10 cellular contexts compared by ENCODE assay signal in genomic region chr13:80399340-80400163, GRCh38. TPM values are rescaled to one million over a fixed set of nuclear protein-coding genes. Genes with fewer than 3 reads are reported as not detected.
DNase-seq lines count a peak whose midpoint lies in the region; ATAC-seq, FAIRE-seq and TF ChIP-seq lines count a peak whose summit lies in the region.
"Had no signal": no experiment of that assay in that cellular context is flagged by ENCODE, and none has a peak within 500 bp of the region (broad histone marks: within the 10 kb centered on the region; RNA-seq: fewer than 3 reads in every experiment).

No MANE protein-coding gene starts in this region.

- H3K9me3 Mint-ChIP-seq in Calu3 (ENCODE audit: low read depth, unreplicated experiment): peaks cover 3% of the 10 kb centered on the region

- H3K36me3 Mint-ChIP-seq in Calu3 (ENCODE audit: insufficient read depth, unreplicated experiment): no peaks in the 10 kb centered on the region

- no peak overlapping the region for H2BK5ac ChIP-seq in mesendoderm (ENCODE audit: low read length)

- in situ Hi-C loops in GM13976 (cut with MboI; ENCODE audit: low sequenced_read_pairs, unreplicated experiment): no loop called here

- DNase-seq in Calu3: peak; percentile 13
- DNase-seq in NOMO-1 treated with dmso at 0.1 percent for 144 hours (lab: John Stamatoyannopoulos, UW; ENCODE audit: unreplicated experiment): peak; percentile 36
- peak; percentile 46 to 69 for DNase-seq in foreskin keratinocyte
- DNase-seq in GM13976 (ENCODE audit: low spot score): no peak
- no peak for DNase-seq in mesendoderm
- DNase-seq in H54 (ENCODE audit: insufficient read length, low spot score): no peak
- no peak for DNase-seq in kidney
- DNase-seq: activated CD4-positive, CD25-positive, alpha-beta regulatory T cell treated with anti-CD3 and anti-CD28 coated beads, Interleukin-2, amount 50 U/mL, for 72 hours; tibial artery had no signal

- TF ChIP-seq POLR2A in H54 (IDR thresholded peaks at IDR 0.05; ENCODE audit: low read depth, low read length): no peak

- no peaks in the 10 kb centered on the region for H3K27me3 Mint-ChIP-seq in Calu3 (ENCODE audit: unreplicated experiment)

- H3K9me3 ChIP-seq in kidney (ENCODE audit: control insufficient read depth in 1 of 2, low read length in 2 of 2): no peaks in the 10 kb centered on the region

- H3K4me2 ChIP-seq in mesendoderm (ENCODE audit: low read length): no peak overlapping the region

- no peak overlapping the region for H4K5ac ChIP-seq in mesendoderm (ENCODE audit: low read length)

- FAIRE-seq in H54 (lab: Jason Lieb, UNC) (no peak), kidney (lab: Jason Lieb, UNC) (no peak)

- intact Hi-C loops in Calu3 (cut with micrococcal nuclease; ENCODE audit: unreplicated experiment) (no loop called here), kidney (cut with DNase I) (no loop called here)

- no peak overlapping the region for H3K56ac ChIP-seq in mesendoderm (ENCODE audit: low read length)

- H2BK120ac ChIP-seq in mesendoderm (ENCODE audit: low read depth, low read length): no peak overlapping the region

- H3K23ac ChIP-seq in mesendoderm (ENCODE audit: low read length): no peak overlapping the region

- no peaks in the 10 kb centered on the region for H3K79me1 ChIP-seq in mesendoderm (ENCODE audit: low read length)

- H3K27me3 ChIP-seq in foreskin keratinocyte: peaks cover 4% of the 10 kb centered on the region
- H3K27me3 ChIP-seq in mesendoderm (ENCODE audit: insufficient read depth, low read length, poor library complexity): no peaks in the 10 kb centered on the region
- H3K27me3 ChIP-seq: tibial artery had no signal

- no peaks in the 10 kb centered on the region for H3K4me1 ChIP-seq in foreskin keratinocyte
- no peaks in the 10 kb centered on the region for H3K4me1 ChIP-seq in mesendoderm (ENCODE audit: control insufficient read depth, low read depth, low read length)
- no peaks in the 10 kb centered on the region for H3K4me1 ChIP-seq in kidney (ENCODE audit: control insufficient read depth in 1 of 2, insufficient read depth in 1 of 2, low read depth in 1 of 2, low read length in 2 of 2)
- H3K4me1 ChIP-seq: tibial artery had no signal

- WGBS in mesendoderm (ENCODE audit: extremely low coverage, insufficient coverage, low lambda C conversion rate): no CpG with 5 or more reads among the region's 13 CpGs

- H3K4me1 Mint-ChIP-seq in Calu3 (ENCODE audit: low read depth, unreplicated experiment): no peaks in the 10 kb centered on the region

- H3K18ac ChIP-seq in mesendoderm (ENCODE audit: low read length): no peak overlapping the region

- H3K27ac Mint-ChIP-seq in Calu3 (ENCODE audit: unreplicated experiment): no peak overlapping the region

- CTCF ChIA-PET in Calu3 (lab: Charles Lee): interaction anchor here (0.7 kb wide), 1 partner anchor 16 kb away, joined by 6 read pairs; no protein-coding TSS in a partner anchor

- H3K79me2 ChIP-seq in mesendoderm (ENCODE audit: control insufficient read depth, insufficient read depth, low read length): no peaks in the 10 kb centered on the region

- H3K27ac ChIP-seq in foreskin keratinocyte (no peak overlapping the region), mesendoderm (ENCODE audit: low read depth, low read length) (no peak overlapping the region), kidney (ENCODE audit: low read depth in 2 of 2, low read length in 2 of 2) (no peak overlapping the region)
- H3K27ac ChIP-seq: tibial artery had no signal

- no TSS peak for BruUV-seq in Calu3 (replicated peaks; lab: Mats Ljungman, UMichigan)

- no peak overlapping the region for H3K4me3 Mint-ChIP-seq in Calu3 (ENCODE audit: low read depth, unreplicated experiment)

- H2AK5ac ChIP-seq in mesendoderm (ENCODE audit: low read length): no peak overlapping the region

- TF ChIP-seq CTCF in Calu3 (IDR thresholded peaks at IDR 0.05; ENCODE audit: unreplicated experiment): no peak
- TF ChIP-seq CTCF in foreskin keratinocyte (conservative IDR thresholded peaks at IDR 0.05): no peak
- TF ChIP-seq CTCF in GM13976 (IDR thresholded peaks at IDR 0.05; ENCODE audit: borderline replicate concordance, control extremely low read depth, extremely low read depth, insufficient read depth, missing control alignments): no peak
- TF ChIP-seq CTCF in kidney (IDR thresholded peaks at IDR 0.05; ENCODE audit: borderline replicate concordance, extremely low read depth, insufficient read depth): no peak

- H3K36me3 ChIP-seq in mesendoderm (ENCODE audit: control insufficient read depth, insufficient read depth, low read length): no peaks in the 10 kb centered on the region
- H3K36me3 ChIP-seq in kidney (ENCODE audit: control insufficient read depth in 1 of 2, insufficient read depth in 2 of 2, low read length in 2 of 2): no peaks in the 10 kb centered on the region
- H3K36me3 ChIP-seq: tibial artery had no signal

- H4K8ac ChIP-seq in mesendoderm (ENCODE audit: low read depth, low read length): no peak overlapping the region

- ATAC-seq in GM21447 (IDR thresholded peaks at IDR 0.05; ENCODE audit: unreplicated experiment) (peak; percentile 53), foreskin keratinocyte (peak; percentile 72)

- H2BK15ac ChIP-seq in mesendoderm (replicated peaks; ENCODE audit: low read depth): no peak overlapping the region

- H3K4me3 ChIP-seq in mesendoderm (ENCODE audit: low read length): no peak overlapping the region
- H3K4me3 ChIP-seq in kidney (ENCODE audit: low read length in 2 of 2): no peak overlapping the region
- H3K4me3 ChIP-seq: tibial artery had no signal

- no peak overlapping the region for H3K4ac ChIP-seq in mesendoderm (ENCODE audit: low read depth, low read length)

- H3K9ac ChIP-seq in mesendoderm (ENCODE audit: low read length) (no peak overlapping the region), kidney (ENCODE audit: low read length in 2 of 2) (no peak overlapping the region)

RNA-seq across cellular contexts. Expression of gene SPRY2, which starts 58.6 kb away (rescaled TPM):
- total RNA-seq in Calu3 (2022) (13.3 and 13.6 TPM in 2 replicates), foreskin keratinocyte (11.5 and 14.1 TPM in 2 replicates), kidney (26.2 TPM)
- polyA plus RNA-seq in foreskin keratinocyte (7.1 and 10.5 TPM in 2 replicates), kidney (ENCODE audit: insufficient read depth, low read depth, low replicate concordance) (10.6 TPM)
- polyA plus RNA-seq in mesendoderm (2013, experiment 1 of 2): 36.8 TPM
- polyA plus RNA-seq in mesendoderm (2013, experiment 2 of 2): 35.8 TPM

Comparison
In these comparisons a context has a peak if more than half of its experiments do, and no peak if none do; other contexts are left out.
1. DNase-seq: peak in Calu3 (single experiment), NOMO-1 treated with dmso at 0.1 percent for 144 hours (single experiment) and foreskin keratinocyte (2 of 2); none in GM13976 (single experiment), mesendoderm (single experiment), H54 (single experiment) and kidney (single experiment).